Comparison of ENCODE assay signal across 2 cellular contexts in the genomic region with DNA sequence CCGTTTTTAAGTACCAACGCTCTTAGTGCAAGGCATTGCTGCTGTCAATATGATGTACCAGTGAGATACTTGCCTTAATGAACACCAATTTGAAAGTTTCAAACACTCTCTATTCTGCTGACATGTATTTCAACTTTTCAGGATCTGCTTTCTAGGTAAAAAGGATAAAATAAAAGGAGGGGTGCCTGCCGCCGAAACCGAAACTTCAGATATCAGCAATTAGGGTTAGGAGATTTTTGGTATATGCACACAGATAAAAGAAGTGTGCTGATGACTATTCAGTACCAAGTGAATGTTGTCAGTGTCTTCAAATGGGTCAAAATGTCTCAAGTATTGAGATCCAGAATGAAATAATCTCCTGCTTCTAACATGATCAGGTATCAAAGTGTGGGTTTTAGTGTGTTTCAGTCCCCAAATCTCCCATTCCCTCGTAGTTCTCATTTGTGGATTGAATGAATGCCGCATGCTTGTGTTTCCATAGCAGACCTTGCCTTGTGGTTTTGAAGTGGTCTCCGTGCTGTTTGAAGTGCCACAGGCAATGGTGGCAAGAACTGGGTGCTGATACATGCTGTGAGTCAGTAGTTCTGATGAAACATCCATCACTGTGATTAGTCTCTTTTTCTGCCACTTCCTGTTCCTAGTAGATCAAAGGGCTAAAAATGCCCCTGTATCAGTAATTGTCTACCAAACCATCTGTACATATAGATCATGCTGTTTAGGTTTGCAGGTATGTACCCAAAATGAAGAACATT.
TF ChIP-seq lines count a peak whose summit lies in the region.

No MANE protein-coding gene starts in this region.

TF ChIP-seq in HepG2, 621 proteins besides CTCF, POLR2A, EP300 and RAD21:
- TF ChIP-seq NR2C2 (CRISPR knock-in tag; IDR thresholded peaks at IDR 0.05; ENCODE audit: borderline replicate concordance): no peak
- TF ChIP-seq, protein P1, sequence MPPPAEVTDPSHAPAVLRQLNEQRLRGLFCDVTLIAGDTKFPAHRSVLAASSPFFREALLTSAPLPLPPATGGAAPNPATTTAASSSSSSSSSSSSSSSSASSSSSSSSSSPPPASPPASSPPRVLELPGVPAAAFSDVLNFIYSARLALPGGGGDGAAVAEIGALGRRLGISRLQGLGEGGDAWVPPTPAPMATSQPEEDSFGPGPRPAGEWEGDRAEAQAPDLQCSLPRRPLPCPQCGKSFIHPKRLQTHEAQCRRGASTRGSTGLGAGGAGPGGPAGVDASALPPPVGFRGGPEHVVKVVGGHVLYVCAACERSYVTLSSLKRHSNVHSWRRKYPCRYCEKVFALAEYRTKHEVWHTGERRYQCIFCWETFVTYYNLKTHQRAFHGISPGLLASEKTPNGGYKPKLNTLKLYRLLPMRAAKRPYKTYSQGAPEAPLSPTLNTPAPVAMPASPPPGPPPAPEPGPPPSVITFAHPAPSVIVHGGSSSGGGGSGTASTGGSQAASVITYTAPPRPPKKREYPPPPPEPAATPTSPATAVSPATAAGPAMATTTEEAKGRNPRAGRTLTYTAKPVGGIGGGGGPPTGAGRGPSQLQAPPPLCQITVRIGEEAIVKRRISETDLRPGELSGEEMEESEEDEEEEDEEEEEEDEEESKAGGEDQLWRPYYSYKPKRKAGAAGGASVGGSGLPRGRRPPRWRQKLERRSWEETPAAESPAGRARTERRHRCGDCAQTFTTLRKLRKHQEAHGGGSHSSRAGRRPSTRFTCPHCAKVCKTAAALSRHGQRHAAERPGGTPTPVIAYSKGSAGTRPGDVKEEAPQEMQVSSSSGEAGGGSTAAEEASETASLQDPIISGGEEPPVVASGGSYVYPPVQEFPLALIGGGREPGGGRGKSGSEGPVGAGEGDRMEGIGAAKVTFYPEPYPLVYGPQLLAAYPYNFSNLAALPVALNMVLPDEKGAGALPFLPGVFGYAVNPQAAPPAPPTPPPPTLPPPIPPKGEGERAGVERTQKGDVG (CRISPR knock-in tag; IDR thresholded peaks at IDR 0.05; ENCODE audit: borderline replicate concordance): no peak
- TF ChIP-seq, protein P2, sequence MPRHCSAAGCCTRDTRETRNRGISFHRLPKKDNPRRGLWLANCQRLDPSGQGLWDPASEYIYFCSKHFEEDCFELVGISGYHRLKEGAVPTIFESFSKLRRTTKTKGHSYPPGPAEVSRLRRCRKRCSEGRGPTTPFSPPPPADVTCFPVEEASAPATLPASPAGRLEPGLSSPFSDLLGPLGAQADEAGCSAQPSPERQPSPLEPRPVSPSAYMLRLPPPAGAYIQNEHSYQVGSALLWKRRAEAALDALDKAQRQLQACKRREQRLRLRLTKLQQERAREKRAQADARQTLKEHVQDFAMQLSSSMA (CRISPR knock-in tag; IDR thresholded peaks at IDR 0.05): no peak
- TF ChIP-seq ZKSCAN5 (CRISPR knock-in tag; IDR thresholded peaks at IDR 0.05): no peak
- TF ChIP-seq FOSL2 (CRISPR knock-in tag; IDR thresholded peaks at IDR 0.05): 0 out of 2 replicates have a peak, but pooled peaks have one; percentile 19
- no peak for TF ChIP-seq HNRNPL (IDR thresholded peaks at IDR 0.05; ENCODE audit: low read depth, low read length)

TF ChIP-seq in WTC11, 78 proteins besides CTCF, POLR2A, EP300 and RAD21:
- no peak for TF ChIP-seq ZNF512 (CRISPR knock-in tag; IDR thresholded peaks at IDR 0.05; ENCODE audit: borderline replicate concordance)
- no peak for TF ChIP-seq ZNF281 (CRISPR knock-in tag; IDR thresholded peaks at IDR 0.05)
- TF ChIP-seq JUN (CRISPR knock-in tag; IDR thresholded peaks at IDR 0.05): no peak
- no peak for TF ChIP-seq SMAD4 (CRISPR knock-in tag; IDR thresholded peaks at IDR 0.05)
- TF ChIP-seq ZNF425 (CRISPR knock-in tag; conservative IDR thresholded peaks at IDR 0.05): no peak
